In genomic region chr15:31228980-31229826, GRCh38 we compare ENCODE assay signal across 9 cellular contexts.
A peak's percentile ranks its signal among the peaks of the same experiment; 100 is the strongest.
DNase-seq lines count a peak whose midpoint lies in the region; ATAC-seq and TF ChIP-seq lines count a peak whose summit lies in the region.
"Had no signal": no experiment of that assay in that cellular context is flagged by ENCODE, and none has a peak within 500 bp of the region (broad histone marks: within the 10 kb centered on the region; RNA-seq: fewer than 3 reads in every experiment).

No MANE protein-coding gene starts in this region.

- ATAC-seq in GM19438 (IDR thresholded peaks at IDR 0.05; ENCODE audit: low read depth, unreplicated experiment) = peak; percentile 57
- peak; percentile 52 for ATAC-seq in HG03175 (IDR thresholded peaks at IDR 0.05; ENCODE audit: unreplicated experiment)
- peak; percentile 78 to 89 for ATAC-seq in left cardiac atrium

- DNase-seq in GM12865 (ENCODE audit: low read depth) (peak; percentile 95), left cardiac atrium (no peak), lower leg skin (ENCODE audit: low spot score in 2 of 2) (no peak), DMS153 treated with DMSO at 0.1 percent for 48 hours (lab: John Stamatoyannopoulos, UW; ENCODE audit: unreplicated experiment) (no peak), amygdala (lab: John Stamatoyannopoulos, UW) (no peak)
- no peak for DNase-seq in activated CD4-positive, alpha-beta T cell treated with anti-CD3 and anti-CD28 coated beads for 1 hour
- DNase-seq: activated naive CD8-positive, alpha-beta T cell treated with anti-CD3 and anti-CD28 coated beads, Interleukin-2, amount 10 ng/mL, durations not matched to agents 7 days and 5 days had no signal

- H3K4me3 ChIP-seq in GM12865 (ENCODE audit: low read depth, low read length) (peak overlapping the region; percentile 93), lower leg skin (ENCODE audit: low read depth, poor library complexity, severe bottlenecking) (no peak overlapping the region)

- no peak for TF ChIP-seq POLR2A in lower leg skin (IDR thresholded peaks at IDR 0.05)

- 61 to 66% methylated on average over 8 of the region's 8 CpGs for WGBS in lower leg skin, 2 donors

- intact Hi-C loops in left cardiac atrium (cut with DNase I) (no loop called here), lower leg skin (cut with DNase I; ENCODE audit: low total_unique reads) (no loop called here)

- TF ChIP-seq CTCF in GM12865 (IDR thresholded peaks at IDR 0.05; ENCODE audit: insufficient read depth, low read depth, low read length, missing control alignments) = no peak
- TF ChIP-seq CTCF in lower leg skin (IDR thresholded peaks at IDR 0.05) = no peak
